Comparison of ENCODE assay signal across 26 cellular contexts in genomic region chr1:186780081-186780480, GRCh38. TPM values are rescaled to one million over a fixed set of nuclear protein-coding genes. Genes with fewer than 3 reads are reported as not detected.
"Had no signal": no experiment of that assay in that cellular context is flagged by ENCODE, and none has a peak within 500 bp of the region (broad histone marks: within the 10 kb centered on the region; RNA-seq: fewer than 3 reads in every experiment).

No MANE protein-coding gene starts in this region.

- DNase-seq: activated CD4-positive, alpha-beta memory T cell treated with anti-CD3 and anti-CD28 coated beads, Interleukin-2, amount 10 ng/mL, durations not matched to agents 7 days and 5 days; activated CD4-positive, alpha-beta T cell treated with anti-CD3 and anti-CD28 coated beads, Interleukin-2, amount 10 ng/mL, durations not matched to agents 24 days and 14 days; activated CD8-positive, alpha-beta memory T cell treated with anti-CD3 and anti-CD28 coated beads, Interleukin-2, amount 10 ng/mL, durations not matched to agents 7 days and 5 days; activated effector memory CD4-positive, alpha-beta T cell treated with anti-CD3 and anti-CD28 coated beads, Interleukin-2, amount 50 U/mL, for 16 hours; activated naive CD4-positive, alpha-beta T cell treated with anti-CD3 and anti-CD28 coated beads, Interleukin-2, amount 10 ng/mL, durations not matched to agents 7 days and 5 days; activated naive CD8-positive, alpha-beta T cell treated with anti-CD3 and anti-CD28 coated beads, Interleukin-2, amount 50 U/mL, for 24 hours; activated T-cell treated with anti-CD3 and anti-CD28 coated beads for 4 hours; cerebellar nuclear complex; endodermal cell; esophagus squamous epithelium; heart right ventricle; islet precursor cell; left cardiac atrium; ovary; stimulated activated CD4-positive, alpha-beta T cell treated with anti-CD3 and anti-CD28 coated beads, Interleukin-2, amount 100 ng/mL, for 48 hours; stimulated activated CD8-positive, alpha-beta memory T cell treated with anti-CD3 and anti-CD28 coated beads, Interleukin-4, amount 100 ng/mL, for 48 hours; stimulated activated naive B cell treated with anti-CD40 and anti-IgM and Interleukin-4, amounts not matched to agents 10 μg/mL and 1 μg/mL and 100 μg/mL, for 72 hours; testis; trophoblast cell had no signal

- H3K4me1 ChIP-seq: esophagus squamous epithelium, heart right ventricle, prostate gland, testis, vagina had no signal

- H3K9me3 ChIP-seq: esophagus squamous epithelium, heart right ventricle, neutrophil, ovary, prostate gland, testis, vagina had no signal

- ATAC-seq: activated CD4-positive, CD25-positive, alpha-beta regulatory T cell treated with anti-CD3 and anti-CD28 coated beads, Interleukin-2, amount 50 U/mL, for 24 hours; activated CD8-positive, alpha-beta memory T cell treated with anti-CD3 and anti-CD28 coated beads, Interleukin-2, amount 10 ng/mL, durations not matched to agents 7 days and 5 days; activated naive CD8-positive, alpha-beta T cell treated with anti-CD3 and anti-CD28 coated beads, Interleukin-2, amount 50 U/mL, for 24 hours; heart right ventricle; left cardiac atrium; stimulated activated naive B cell treated with anti-CD40 and anti-IgM and Interleukin-4, amounts not matched to agents 10 μg/mL and 1 μg/mL and 100 μg/mL, for 72 hours had no signal

- H3K4me3 ChIP-seq: coronary artery, esophagus squamous epithelium, heart right ventricle, ovary, prostate gland, testis, vagina had no signal

- H3K36me3 ChIP-seq: esophagus squamous epithelium, heart right ventricle, neutrophil, ovary, prostate gland, vagina had no signal

- H3K27ac ChIP-seq: coronary artery, esophagus squamous epithelium, heart right ventricle, neutrophil, ovary, prostate gland, testis, vagina, VCaP had no signal

- H3K27me3 ChIP-seq: esophagus squamous epithelium, heart right ventricle, neutrophil, ovary, testis, vagina had no signal

RNA-seq across cellular contexts. Expression of gene PLA2G4A, which starts 48.7 kb away (rescaled TPM):
- total RNA-seq: myocyte had no signal
